8 cellular contexts compared by ENCODE assay signal in the genomic region with DNA sequence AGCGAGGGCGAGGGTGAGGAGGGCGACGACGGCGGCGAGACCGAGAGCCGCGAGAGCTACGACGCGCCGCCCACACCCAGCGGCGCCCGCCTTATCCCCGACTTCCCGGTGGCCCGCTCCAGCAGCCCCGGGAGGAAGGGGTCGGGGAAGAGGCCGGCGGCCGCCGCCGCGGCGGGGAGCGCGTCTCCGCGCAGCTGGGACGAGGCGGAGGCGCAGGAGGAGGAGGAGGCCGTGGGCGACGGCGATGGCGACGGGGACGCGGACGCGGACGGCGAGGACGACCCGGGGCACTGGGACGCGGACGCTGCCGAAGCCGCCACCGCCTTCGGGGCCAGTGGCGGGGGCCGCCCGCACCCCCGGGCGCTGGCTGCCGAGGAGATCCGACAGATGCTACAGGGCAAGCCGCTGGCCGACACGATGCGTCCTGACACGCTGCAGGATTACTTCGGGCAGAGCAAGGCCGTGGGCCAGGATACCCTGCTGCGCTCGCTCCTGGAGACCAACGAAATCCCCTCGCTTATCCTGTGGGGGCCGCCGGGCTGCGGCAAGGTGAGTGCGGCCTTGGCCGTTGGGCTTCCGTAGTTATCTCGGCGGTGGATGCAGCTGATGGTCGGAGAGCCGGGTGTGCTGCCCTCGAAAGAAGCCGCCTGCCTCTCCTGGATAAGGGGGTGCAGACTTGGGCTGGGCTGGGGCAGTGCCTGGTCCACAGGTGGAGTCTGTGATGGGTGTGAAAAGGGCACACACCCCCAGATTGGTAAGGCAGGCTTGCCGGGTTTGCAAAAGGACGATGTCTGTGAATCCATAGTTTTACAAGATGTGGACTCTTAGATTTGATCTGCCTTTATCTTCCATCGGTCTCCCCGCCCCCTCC. TPM values are rescaled to one million over a fixed set of nuclear protein-coding genes. Genes with fewer than 3 reads are reported as not detected.
DNase-seq lines count a peak whose midpoint lies in the region; ATAC-seq and TF ChIP-seq lines count a peak whose summit lies in the region.

No MANE protein-coding gene starts in this region.

- H3K4me1 Mint-ChIP-seq in progenitor cell of endocrine pancreas (ENCODE audit: low read depth): peaks cover 25% of the 10 kb centered on the region

- intact Hi-C loops in Right ventricle myocardium inferior (cut with DNase I): no loop called here

- peak; percentile 19 for ATAC-seq in HG02623 (IDR thresholded peaks at IDR 0.05; ENCODE audit: unreplicated experiment)
- peak; percentile 12 for ATAC-seq in Right ventricle myocardium inferior

- no peak for TF ChIP-seq CTCF in progenitor cell of endocrine pancreas (IDR thresholded peaks at IDR 0.05; ENCODE audit: unreplicated experiment)

- H3K27me3 Mint-ChIP-seq in progenitor cell of endocrine pancreas: no peaks in the 10 kb centered on the region

- H3K27ac Mint-ChIP-seq in progenitor cell of endocrine pancreas: peak overlapping the region; percentile 93

- H3K4me3 Mint-ChIP-seq in progenitor cell of endocrine pancreas (ENCODE audit: low read depth): peak overlapping the region; percentile 89

- no peaks in the 10 kb centered on the region for H3K9me3 Mint-ChIP-seq in progenitor cell of endocrine pancreas (ENCODE audit: low read depth)

- DNase-seq in activated CD4-positive, alpha-beta T cell treated with anti-CD3 and anti-CD28 coated beads for 1 hour: peak; percentile 20
- DNase-seq in activated CD4-positive, alpha-beta T cell treated with anti-CD3 and anti-CD28 coated beads, Interleukin-2, amount 50 U/mL, for 1 hour: no peak
- peak; percentile 28 for DNase-seq in NCI-H2227 treated with DMSO at 0.1 percent for 48 hours (lab: John Stamatoyannopoulos, UW)
- DNase-seq in activated gamma-delta T cell treated with Interleukin-2 at 50 U/mL for 16 hours: peak; percentile 26
- DNase-seq in Right ventricle myocardium inferior (ENCODE audit: missing footprints): peak; percentile 82
- DNase-seq in progenitor cell of endocrine pancreas (ENCODE audit: low spot score, unreplicated experiment): no peak
- DNase-seq in NCI-H446 treated with DMSO at 0.1 percent for 48 hours (lab: John Stamatoyannopoulos, UW): no peak

- peaks cover 4% of the 10 kb centered on the region for H3K36me3 Mint-ChIP-seq in progenitor cell of endocrine pancreas (ENCODE audit: insufficient read depth)

RNA-seq across cellular contexts. Expression of a gene that starts 0.9 kb away (rescaled TPM):
- total RNA-seq in Right ventricle myocardium inferior: 40.8 TPM
- total RNA-seq in progenitor cell of endocrine pancreas: 40.4 and 42.5 TPM in 2 replicates

RNA-seq across cellular contexts. Expression of a gene that starts 15.4 kb away (rescaled TPM):
- total RNA-seq in Right ventricle myocardium inferior: 2.0 TPM
- 0.60 and 0.80 TPM in 2 replicates for total RNA-seq in progenitor cell of endocrine pancreas

Comparison
In these comparisons a context has a peak if more than half of its experiments do, and no peak if none do; other contexts are left out.
1. DNase-seq: peak in activated CD4-positive, alpha-beta T cell treated with anti-CD3 and anti-CD28 coated beads for 1 hour (single experiment), NCI-H2227 treated with DMSO at 0.1 percent for 48 hours (single experiment), activated gamma-delta T cell treated with Interleukin-2 at 50 U/mL for 16 hours (single experiment) and Right ventricle myocardium inferior (single experiment); none in activated CD4-positive, alpha-beta T cell treated with anti-CD3 and anti-CD28 coated beads, Interleukin-2, amount 50 U/mL, for 1 hour (single experiment), progenitor cell of endocrine pancreas (single experiment) and NCI-H446 treated with DMSO at 0.1 percent for 48 hours (single experiment).